Comparison of ENCODE assay signal across 21 cellular contexts in the genomic region with DNA sequence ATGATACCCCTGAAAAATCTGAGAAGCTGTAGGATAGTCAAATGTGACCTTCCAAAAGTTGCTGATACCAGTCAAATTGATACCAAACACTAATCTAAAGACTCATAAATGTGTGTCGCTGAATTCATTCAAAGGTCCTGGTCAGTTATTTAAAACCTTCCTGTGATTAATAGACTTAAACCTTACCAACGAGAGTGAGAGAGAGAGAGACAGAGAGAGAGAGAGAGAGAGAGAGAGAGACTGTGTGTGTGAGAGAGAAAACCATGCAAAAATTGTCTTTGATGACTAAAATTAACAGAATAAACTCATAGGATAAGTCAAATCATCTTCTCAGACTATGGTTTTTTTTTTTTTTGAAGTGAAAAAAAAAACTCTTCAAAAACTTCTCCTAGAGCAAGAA.
DNase-seq lines count a peak whose midpoint lies in the region; ATAC-seq and TF ChIP-seq lines count a peak whose summit lies in the region.
"Had no signal": no experiment of that assay in that cellular context is flagged by ENCODE, and none has a peak within 500 bp of the region (broad histone marks: within the 10 kb centered on the region; RNA-seq: fewer than 3 reads in every experiment).

No MANE protein-coding gene starts in this region.

- no peak for TF ChIP-seq CTCF in vagina (IDR thresholded peaks at IDR 0.05)

- H4K91ac ChIP-seq in trophoblast cell (ENCODE audit: low read depth, low read length) = no peak overlapping the region

- no peak overlapping the region for H4K12ac ChIP-seq in trophoblast cell (ENCODE audit: low read depth, low read length)

- H2BK12ac ChIP-seq in trophoblast cell (ENCODE audit: low read length) = peak overlapping the region; percentile 30

- H3K4me3 ChIP-seq in trophoblast cell (ENCODE audit: low read depth, low read length) (no peak overlapping the region), vagina (no peak overlapping the region)
- H3K4me3 ChIP-seq: A549; BLaER1 treated with 17β-estradiol and CSF1 and Interleukin-3, amounts not matched to agents 10 nM and 100 nM; GM23338 had no signal

- H3K9me3 ChIP-seq in trophoblast cell (ENCODE audit: insufficient read depth, low read depth, low read length) (no peaks in the 10 kb centered on the region), vagina (no peaks in the 10 kb centered on the region)
- H3K9me3 ChIP-seq: A549; BLaER1 treated with 17β-estradiol and CSF1 and Interleukin-3, amounts not matched to agents 10 nM and 100 nM had no signal

- H3K27me3 ChIP-seq in trophoblast cell (ENCODE audit: insufficient read depth, low read length) (no peaks in the 10 kb centered on the region), vagina (no peaks in the 10 kb centered on the region)
- H3K27me3 ChIP-seq: BLaER1 treated with 17β-estradiol and CSF1 and Interleukin-3, amounts not matched to agents 10 nM and 100 nM had no signal

- DNase-seq in trophoblast cell = no peak
- DNase-seq in stimulated activated CD4-positive, alpha-beta T cell treated with anti-CD3 and anti-CD28 coated beads, Interleukin-4, amount 100 ng/mL, for 4 hours = no peak
- DNase-seq in vagina (ENCODE audit: extremely low spot score in 2 of 2) = no peak
- DNase-seq: CD8-positive, alpha-beta T cell; DMS53; KBM-7; NCI-H1105 treated with DMSO at 0.1 percent for 48 hours; NCI-H187; NCI-H2227 treated with DMSO at 0.1 percent for 48 hours; NCI-H526; T-helper 1 cell; T-helper 9 cell had no signal

- H3K23ac ChIP-seq in trophoblast cell (ENCODE audit: low read length) = no peak overlapping the region

- no peak overlapping the region for H3K14ac ChIP-seq in trophoblast cell (ENCODE audit: low read length)

- no peak overlapping the region for H2AK5ac ChIP-seq in trophoblast cell (ENCODE audit: low read length)

- intact Hi-C loops in vagina (cut with DNase I) = no loop called here

- H2BK120ac ChIP-seq in trophoblast cell (ENCODE audit: insufficient read depth, low read length, poor library complexity) = peak overlapping the region; percentile 17

- H3K36me3 ChIP-seq in trophoblast cell (ENCODE audit: control insufficient read depth in 1 of 2, insufficient read depth in 2 of 2, low read length in 2 of 2) = no peaks in the 10 kb centered on the region
- H3K36me3 ChIP-seq in vagina = no peaks in the 10 kb centered on the region
- H3K36me3 ChIP-seq: BLaER1 treated with 17β-estradiol and CSF1 and Interleukin-3, amounts not matched to agents 10 nM and 100 nM had no signal

- no peak overlapping the region for H3K9ac ChIP-seq in trophoblast cell (ENCODE audit: low read length)
- H3K9ac ChIP-seq: BLaER1 treated with 17β-estradiol and CSF1 and Interleukin-3, amounts not matched to agents 10 nM and 100 nM had no signal

- H3K79me1 ChIP-seq in trophoblast cell (ENCODE audit: low read length) = peaks cover 2% of the 10 kb centered on the region

- H3K79me2 ChIP-seq in trophoblast cell (ENCODE audit: control insufficient read depth, insufficient read depth, low read length, poor library complexity) = no peaks in the 10 kb centered on the region

- H4K8ac ChIP-seq in trophoblast cell (ENCODE audit: low read depth, low read length) = no peak overlapping the region

- no peak overlapping the region for H2BK5ac ChIP-seq in trophoblast cell (ENCODE audit: low read depth, low read length, poor library complexity)

- H3K4me2 ChIP-seq in trophoblast cell (ENCODE audit: low read length) = no peak overlapping the region
- H3K4me2 ChIP-seq: A549; BLaER1 treated with 17β-estradiol and CSF1 and Interleukin-3, amounts not matched to agents 10 nM and 100 nM; GM23338 had no signal

- ATAC-seq in GM18520 (IDR thresholded peaks at IDR 0.05; ENCODE audit: unreplicated experiment) (peak; percentile 29), GM21360 (IDR thresholded peaks at IDR 0.05; ENCODE audit: unreplicated experiment) (peak; percentile 21), HG02885 (IDR thresholded peaks at IDR 0.05; ENCODE audit: poor library complexity, unreplicated experiment) (peak; percentile 32), HG03097 (IDR thresholded peaks at IDR 0.05; ENCODE audit: low FRiP score, unreplicated experiment) (no peak)
- ATAC-seq: A549; CD8-positive, alpha-beta T cell; GM23338; HCT116; HepG2 had no signal

- H3K4me1 ChIP-seq in trophoblast cell (ENCODE audit: control insufficient read depth in 1 of 2, insufficient read depth in 2 of 2, low read length in 2 of 2) = peaks cover 0 to 8% of the 10 kb centered on the region in 2 experiments
- H3K4me1 ChIP-seq in vagina = no peaks in the 10 kb centered on the region
- H3K4me1 ChIP-seq: A549 had no signal

- no peak overlapping the region for H2AFZ ChIP-seq in trophoblast cell (ENCODE audit: insufficient read depth, low read length, poor library complexity)
- H2AFZ ChIP-seq: GM23338 had no signal

- H3K27ac ChIP-seq in trophoblast cell (ENCODE audit: low read depth, low read length) (no peak overlapping the region), vagina (no peak overlapping the region)
- H3K27ac ChIP-seq: A549; BLaER1 treated with 17β-estradiol and CSF1 and Interleukin-3, amounts not matched to agents 10 nM and 100 nM had no signal

- no CpG with 5 or more reads among the region's 2 CpGs for WGBS in trophoblast cell (ENCODE audit: extremely low coverage, insufficient coverage, insufficient read length)

- H3K4ac ChIP-seq in trophoblast cell (ENCODE audit: low read depth, low read length) = no peak overlapping the region

- no peak for TF ChIP-seq POLR2A in vagina (IDR thresholded peaks at IDR 0.05)

- H3K18ac ChIP-seq in trophoblast cell (ENCODE audit: low read length) = no peak overlapping the region
